In the genomic region with DNA sequence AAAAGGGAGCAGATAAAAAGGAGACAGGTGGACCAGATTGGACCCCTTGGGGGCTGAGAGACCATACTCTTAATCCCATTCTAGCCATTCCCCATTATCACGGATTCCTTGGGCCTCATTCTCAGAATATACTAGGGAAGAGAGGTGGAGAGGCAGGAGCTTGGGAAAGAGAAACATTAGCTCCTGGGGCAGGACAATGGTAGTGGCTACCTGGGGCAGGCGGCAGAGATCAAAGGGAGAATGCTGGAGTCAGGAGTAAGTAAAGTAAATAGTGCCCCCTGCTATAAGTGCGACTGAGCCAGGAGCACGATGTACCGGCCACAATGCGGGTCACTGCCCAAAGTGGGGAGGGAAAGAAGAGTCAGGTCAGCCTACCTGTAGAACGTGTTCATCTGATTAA, we compare ENCODE assay signal across 21 cellular contexts. TPM values are rescaled to one million over a fixed set of nuclear protein-coding genes. Genes with fewer than 3 reads are reported as not detected.
DNase-seq lines count a peak whose midpoint lies in the region; ATAC-seq and TF ChIP-seq lines count a peak whose summit lies in the region.
"Had no signal": no experiment of that assay in that cellular context is flagged by ENCODE, and none has a peak within 500 bp of the region (broad histone marks: within the 10 kb centered on the region; RNA-seq: fewer than 3 reads in every experiment).

No MANE protein-coding gene starts in this region.

- no peaks in the 10 kb centered on the region for H3K27me3 ChIP-seq in BLaER1
- H3K27me3 ChIP-seq in Peyer's patch = no peaks in the 10 kb centered on the region
- H3K27me3 ChIP-seq in neutrophil = no peaks in the 10 kb centered on the region

- TF ChIP-seq POLR2A in Peyer's patch (IDR thresholded peaks at IDR 0.05) = no peak

- peaks cover 8% of the 10 kb centered on the region; the same call in 1 of the 2 replicates for H4K20me1 ChIP-seq in BLaER1

- H3K4me1 ChIP-seq in BLaER1 = peaks cover 34% of the 10 kb centered on the region
- H3K4me1 ChIP-seq in Peyer's patch = peaks cover 0 to 34% (median 6%) of the 10 kb centered on the region in 4 donors
- H3K4me1 ChIP-seq in neutrophil (ENCODE audit: control insufficient read depth in 1 of 2, insufficient read depth in 1 of 2, low read depth in 1 of 2, low read length in 1 of 2) = peaks cover 66 to 73% of the 10 kb centered on the region in 2 experiments

- TF ChIP-seq CTCF in Peyer's patch (IDR thresholded peaks at IDR 0.05) (no peak), neutrophil (IDR thresholded peaks at IDR 0.05) (no peak)

- H3K4me3 ChIP-seq in BLaER1 (no peak overlapping the region), Peyer's patch (no peak overlapping the region), neutrophil (ENCODE audit: low read depth in 1 of 2, low read length in 1 of 2) (no peak overlapping the region)
- H3K4me3 ChIP-seq: K562 had no signal

- peaks cover 20% of the 10 kb centered on the region for H3K36me3 ChIP-seq in BLaER1
- peaks cover 0 to 20% (median 0%) of the 10 kb centered on the region in 3 donors for H3K36me3 ChIP-seq in Peyer's patch
- no peaks in the 10 kb centered on the region for H3K36me3 ChIP-seq in neutrophil

- H3K9me3 ChIP-seq in BLaER1 (no peaks in the 10 kb centered on the region), Peyer's patch (no peaks in the 10 kb centered on the region), neutrophil (no peaks in the 10 kb centered on the region)

- no peak overlapping the region for H3K9ac ChIP-seq in BLaER1

- ATAC-seq in left lobe of liver (peak; percentile 35), GM21423 (IDR thresholded peaks at IDR 0.05; ENCODE audit: unreplicated experiment) (no peak)
- ATAC-seq: K562 had no signal

- H3K27ac ChIP-seq in BLaER1 = no peak overlapping the region
- H3K27ac ChIP-seq in Peyer's patch = peak overlapping the region in 3 of 4 donors; percentile 53 to 91 (median 79)
- peak overlapping the region; percentile 63 for H3K27ac ChIP-seq in neutrophil
- H3K27ac ChIP-seq: C4-2B had no signal

- DNase-seq in Peyer's patch (no peak), left lobe of liver (ENCODE audit: low spot score) (no peak), D341Med (ENCODE audit: low spot score) (no peak)
- DNase-seq in stimulated activated CD4-positive, alpha-beta T cell treated with anti-CD3 and anti-CD28 coated beads, Interleukin-15, amount 100 ng/mL, for 24 hours = no peak
- DNase-seq: 8988T; Calu3; CD8-positive, alpha-beta memory T cell; EL; H7; NCI-H1092; NCI-H1436; NCI-H1930; NCI-H345; NCI-H526; Right ventricle myocardium superior had no signal

- H3K4me2 ChIP-seq in BLaER1 = peak overlapping the region; percentile 3; the same call in 1 of the 2 replicates

RNA-seq across cellular contexts. Expression of gene IHH, which starts 20.4 kb away (rescaled TPM):
- total RNA-seq in Peyer's patch (100 to 1,000 TPM in 1 of 4 donors, 10 to 100 TPM in 3; 14.0 to 124 (median 71.1) TPM), left lobe of liver (4.9 TPM)
- total RNA-seq: CD8-positive, alpha-beta memory T cell; Right ventricle myocardium superior; RPMI7951 had no signal

RNA-seq across cellular contexts. Expression of gene CFAP65, which starts 39.8 kb away (rescaled TPM):
- total RNA-seq in Peyer's patch (1 to 10 TPM in 2 of 4 donors, not detected in 2; 1.5 to 3.6 TPM), left lobe of liver (0.05 TPM)
- total RNA-seq: CD8-positive, alpha-beta memory T cell; H7; K562; Right ventricle myocardium superior had no signal
